ENCODE assay signal across 18 cellular contexts in the genomic region with DNA sequence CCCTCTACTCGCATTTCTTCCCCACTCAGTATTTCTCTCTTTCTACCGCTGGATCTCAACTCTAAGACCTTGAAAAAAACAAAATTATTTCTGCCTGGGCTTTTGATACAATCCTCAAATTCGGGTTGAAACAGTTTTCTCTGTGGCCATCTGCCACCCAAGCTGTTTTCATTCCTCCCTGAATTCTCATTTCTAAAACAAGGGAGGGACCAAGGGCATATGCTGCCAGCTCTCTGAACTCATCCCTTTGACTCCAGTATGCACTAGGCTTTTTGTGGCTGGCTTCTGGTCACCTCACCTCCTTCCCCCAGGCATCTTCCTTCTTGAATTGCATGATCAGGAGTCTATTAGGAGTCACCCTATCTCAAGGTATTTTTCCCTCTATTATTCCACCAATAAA. TPM values are rescaled to one million over a fixed set of nuclear protein-coding genes. Genes with fewer than 3 reads are reported as not detected.
"Had no signal": no experiment of that assay in that cellular context is flagged by ENCODE, and none has a peak within 500 bp of the region (broad histone marks: within the 10 kb centered on the region; RNA-seq: fewer than 3 reads in every experiment).

No MANE protein-coding gene starts in this region.

- DNase-seq: activated CD4-positive, alpha-beta T cell treated with anti-CD3 and anti-CD28 coated beads, Interleukin-2, amount 50 U/mL, for 48 hours; activated effector memory CD4-positive, alpha-beta T cell treated with Interleukin-2 at 50 U/mL for 16 hours; activated naive CD4-positive, alpha-beta T cell treated with anti-CD3 and anti-CD28 coated beads, Interleukin-2, amount 10 ng/mL, durations not matched to agents 7 days and 5 days; activated T-cell treated with anti-CD3 and anti-CD28 coated beads, Interleukin-2, amount 50 U/mL, for 72 hours; dermis blood vessel endothelial cell; effector memory CD4-positive, alpha-beta T cell; heart left ventricle; left colon; mucosa of descending colon; nephron progenitor cell; right cardiac atrium; stimulated activated CD4-positive, alpha-beta T cell treated with anti-CD3 and anti-CD28 coated beads, Interleukin-4, amount 100 ng/mL, for 24 hours; T1000; thyroid gland; upper lobe of right lung had no signal

- H3K79me2 ChIP-seq: parathyroid adenoma had no signal

- H3K4me3 ChIP-seq: heart left ventricle, mucosa of descending colon, thyroid gland, upper lobe of right lung had no signal

- H3K27me3 ChIP-seq: heart left ventricle, thyroid gland, upper lobe of right lung had no signal

- H3K27ac ChIP-seq: heart left ventricle, parathyroid adenoma, thyroid gland, upper lobe of right lung had no signal

- H3K9me3 ChIP-seq: thyroid gland had no signal

- H2AFZ ChIP-seq: parathyroid adenoma had no signal

- H3K4me1 ChIP-seq: parathyroid adenoma, thyroid gland, upper lobe of right lung had no signal

- H3K36me3 ChIP-seq: heart left ventricle, thyroid gland, upper lobe of right lung had no signal

RNA-seq across cellular contexts. Expression of a gene that starts 49.5 kb away (rescaled TPM):
- total RNA-seq: activated CD8-positive, alpha-beta memory T cell treated with anti-CD3 and anti-CD28 coated beads for 36 hours; pulmonary artery endothelial cell had no signal
